In the genomic region with DNA sequence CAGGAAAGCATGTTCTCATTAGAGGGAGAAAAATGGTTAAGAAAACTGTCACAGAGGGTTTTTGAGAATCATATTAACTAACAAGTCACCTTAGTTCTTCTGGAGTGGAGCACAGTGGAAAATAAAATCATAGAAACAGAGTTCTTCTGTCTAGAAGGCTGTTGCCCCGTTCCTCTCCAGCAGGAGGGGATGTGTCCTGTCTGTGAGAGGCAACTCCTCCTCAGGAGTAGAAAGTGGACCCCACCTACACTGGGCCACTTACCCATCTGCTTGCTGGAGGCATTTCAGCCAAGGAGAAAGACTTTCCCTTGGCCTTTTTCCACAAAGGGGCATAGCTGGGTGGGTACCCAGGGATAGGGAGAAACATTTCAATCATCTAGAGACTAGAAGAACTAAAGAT, we compare ENCODE assay signal across 7 cellular contexts.
DNase-seq lines count a peak whose midpoint lies in the region; ATAC-seq, FAIRE-seq and TF ChIP-seq lines count a peak whose summit lies in the region.

No MANE protein-coding gene starts in this region.

- no peak for TF ChIP-seq RAD21 in HepG2 (CRISPR knock-in tag; IDR thresholded peaks at IDR 0.05)

- H3K27ac ChIP-seq in HepG2 (ENCODE audit: extremely low read length, insufficient read depth, low read length) (no peak overlapping the region), prostate gland (no peak overlapping the region), psoas muscle (no peak overlapping the region)

- POLR2A ChIA-PET in HepG2 (lab: Yijun Ruan, JAX), result no interaction called here

- DNase-seq in GM10266 (ENCODE audit: extremely low spot score), result peak; percentile 19
- DNase-seq in LHCN-M2 (ENCODE audit: low read depth), result peak; percentile 46
- peak; percentile 26 to 29 for DNase-seq in activated T-cell treated with anti-CD3 and anti-CD28 coated beads, Interleukin-2, amount 50 U/mL, for 48 hours
- peak; percentile 5 for DNase-seq in HepG2 (ENCODE audit: low spot score)
- DNase-seq in prostate gland (ENCODE audit: low spot score), result no peak
- DNase-seq in psoas muscle, result no peak

- intact Hi-C loops in HepG2 (cut with micrococcal nuclease; ENCODE audit: unreplicated experiment) (loop anchor here (1.0 to 5.0 kb wide), 3 partner anchors 93 to 689 kb away; no protein-coding TSS in a partner anchor), prostate gland (cut with DNase I) (no loop called here), psoas muscle (cut with DNase I) (no loop called here)

- no peaks in the 10 kb centered on the region for H4K20me1 ChIP-seq in HepG2 (ENCODE audit: insufficient read depth, low read length)

- 0% methylated on average over 1 of the region's 1 CpG for WGBS in HepG2 (ENCODE audit: low lambda C conversion rate)
- 87% methylated on average over 1 of the region's 1 CpG for WGBS in prostate gland
- WGBS in psoas muscle, 3 donors, result 79 to 100% (median 94%) methylated on average over 1 of the region's 1 CpG

- no peak for FAIRE-seq in HepG2 (lab: Jason Lieb, UNC)

- H2AFZ ChIP-seq in HepG2 (ENCODE audit: low read length), result no peak overlapping the region

- CTCF ChIA-PET in HepG2 (lab: Yijun Ruan, JAX; ENCODE audit: low intra/inter-chr PET ratio, low total read pairs), result interaction anchor here (0.6 kb wide), 1 partner anchor 226 kb away, joined by 3 read pairs; the partner anchor contains the start of gene TIPARP

- no peaks in the 10 kb centered on the region for H3K4me1 ChIP-seq in HepG2 (ENCODE audit: insufficient read depth, low read length)
- no peaks in the 10 kb centered on the region for H3K4me1 ChIP-seq in prostate gland (replicated peaks)
- no peaks in the 10 kb centered on the region for H3K4me1 ChIP-seq in psoas muscle

- TF ChIP-seq EP300 in HepG2 (IDR thresholded peaks at IDR 0.05; ENCODE audit: low read depth in 2 of 2, low read length in 2 of 2) (no peak), HepG2 (CRISPR knock-in tag; IDR thresholded peaks at IDR 0.05; ENCODE audit: borderline replicate concordance) (no peak)

- H3K79me2 ChIP-seq in HepG2 (ENCODE audit: insufficient read depth, low read length), result no peaks in the 10 kb centered on the region

- TF ChIP-seq POLR2A in HepG2 (IDR thresholded peaks at IDR 0.05; ENCODE audit: insufficient read depth in 1 of 2, low read depth in 2 of 2, low read length in 2 of 2) (no peak), prostate gland (IDR thresholded peaks at IDR 0.05) (no peak)

- no TSS peak for BruUV-seq in HepG2 (replicated peaks; lab: Mats Ljungman, UMichigan)

- peak; percentile 45 for TF ChIP-seq CTCF in GM10266 (IDR thresholded peaks at IDR 0.05; ENCODE audit: control insufficient read depth, insufficient read depth, low read depth, missing control alignments)
- TF ChIP-seq CTCF in HepG2 (CRISPR knock-in tag; IDR thresholded peaks at IDR 0.05), result peak; percentile 37
- peak in 1 of 4 experiments; percentile 13 for TF ChIP-seq CTCF in prostate gland (IDR thresholded peaks at IDR 0.05)
- no peak for TF ChIP-seq CTCF in psoas muscle (IDR thresholded peaks at IDR 0.05)

- in situ Hi-C loops in HepG2 (cut with HindIII; ENCODE audit: extremely low pct_ligation_motif_present, low pct_unique_long_range_greater_than_20kb), result no loop called here

- H3K36me3 ChIP-seq in HepG2 (replicated peaks in 1 of 2; ENCODE audit: control insufficient read depth in 1 of 2, insufficient read depth in 2 of 2, low read length in 2 of 2), result no peaks in the 10 kb centered on the region
- no peaks in the 10 kb centered on the region for H3K36me3 ChIP-seq in prostate gland
- H3K36me3 ChIP-seq in psoas muscle (ENCODE audit: insufficient read depth in 1 of 2, low read depth in 1 of 2), result no peaks in the 10 kb centered on the region

- H3K9me3 ChIP-seq in HepG2 (ENCODE audit: low read length), result no peaks in the 10 kb centered on the region
- no peaks in the 10 kb centered on the region for H3K9me3 ChIP-seq in prostate gland
- H3K9me3 ChIP-seq in psoas muscle, result no peaks in the 10 kb centered on the region

- no peak overlapping the region for H3K4me3 ChIP-seq in HepG2 (replicated peaks in 1 of 3; ENCODE audit: insufficient read depth in 1 of 3, low read depth in 2 of 3, low read length in 3 of 3)
- no peak overlapping the region for H3K4me3 ChIP-seq in prostate gland
- no peak overlapping the region for H3K4me3 ChIP-seq in psoas muscle

- ATAC-seq in GM21717 (IDR thresholded peaks at IDR 0.05; ENCODE audit: unreplicated experiment), result peak; percentile 76
- ATAC-seq in HepG2, result peak; percentile 86
- ATAC-seq in psoas muscle, result no peak

- H3K27me3 ChIP-seq in HepG2 (ENCODE audit: control insufficient read depth in 1 of 2, insufficient read depth in 2 of 2, low read length in 2 of 2) (no peaks in the 10 kb centered on the region; a peak in 1 of 5 replicates), prostate gland (replicated peaks; ENCODE audit: insufficient read depth) (no peaks in the 10 kb centered on the region), psoas muscle (ENCODE audit: insufficient read depth in 3 of 3, low read length in 2 of 3) (no peaks in the 10 kb centered on the region)

- no peak overlapping the region for H3K4me2 ChIP-seq in HepG2 (ENCODE audit: low read depth, low read length)

- H3K9ac ChIP-seq in HepG2 (ENCODE audit: insufficient read depth, low read depth, low read length), result no peak overlapping the region

TF ChIP-seq in HepG2, 621 proteins besides CTCF, POLR2A, EP300 and RAD21:
- no peak for TF ChIP-seq GZF1 (CRISPR knock-in tag; IDR thresholded peaks at IDR 0.05)
- TF ChIP-seq ZNF563 (CRISPR knock-in tag; IDR thresholded peaks at IDR 0.05), result no peak
- no peak for TF ChIP-seq ZNF672 (CRISPR knock-in tag; IDR thresholded peaks at IDR 0.05)
- no peak for TF ChIP-seq SALL2 (CRISPR knock-in tag; IDR thresholded peaks at IDR 0.05)
- TF ChIP-seq ZNF3 (CRISPR knock-in tag; IDR thresholded peaks at IDR 0.05), result no peak
- peak; percentile 43 for TF ChIP-seq STAG1 (CRISPR knock-in tag; IDR thresholded peaks at IDR 0.05)
- TF ChIP-seq POGK (CRISPR knock-in tag; conservative IDR thresholded peaks at IDR 0.05), result no peak
- no peak for TF ChIP-seq ZNF652 (CRISPR knock-in tag; IDR thresholded peaks at IDR 0.05; ENCODE audit: borderline replicate concordance, low read depth)
- TF ChIP-seq SMC3 (IDR thresholded peaks at IDR 0.05; ENCODE audit: low read length), result 0 out of 2 replicates have a peak, but pooled peaks have one; percentile 12

Comparison
In these comparisons a context has a peak if more than half of its experiments do, and no peak if none do; other contexts are left out.
1. DNase-seq: peak in GM10266 (single experiment), LHCN-M2 (single experiment), activated T-cell treated with anti-CD3 and anti-CD28 coated beads, Interleukin-2, amount 50 U/mL, for 48 hours (2 of 2) and HepG2 (single experiment); none in prostate gland (single experiment) and psoas muscle (0 of 2).
2. ATAC-seq: peak in GM21717 (single experiment) and HepG2 (single experiment); none in psoas muscle (0 of 4).